ENCODE assay signal across 17 cellular contexts in genomic region chr7:26419198-26419597, GRCh38.
"Had no signal": no experiment of that assay in that cellular context is flagged by ENCODE, and none has a peak within 500 bp of the region (broad histone marks: within the 10 kb centered on the region; RNA-seq: fewer than 3 reads in every experiment).

No MANE protein-coding gene starts in this region.

- H3K36me3 ChIP-seq: adrenal gland, right lobe of liver, upper lobe of left lung had no signal

- H3K27me3 ChIP-seq: adrenal gland, right lobe of liver, testis, upper lobe of left lung had no signal

- FAIRE-seq: colon, islet of Langerhans had no signal

- H3K4me1 ChIP-seq: adrenal gland, psoas muscle, right lobe of liver had no signal

- DNase-seq: activated CD4-positive, alpha-beta memory T cell treated with anti-CD3 and anti-CD28 coated beads for 36 hours; activated CD8-positive, alpha-beta memory T cell treated with anti-CD3 and anti-CD28 coated beads, Interleukin-2, amount 10 ng/mL, durations not matched to agents 7 days and 5 days; activated T-cell treated with anti-CD3 and anti-CD28 coated beads, Interleukin-2, amount 50 U/mL, for 24 hours; adrenal gland; caudate nucleus; left colon; midbrain; psoas muscle; right lobe of liver; stimulated activated CD4-positive, alpha-beta T cell treated with anti-CD3 and anti-CD28 coated beads, Interleukin-4, amount 100 ng/mL, for 4 hours; testis; upper lobe of left lung had no signal

- H3K27ac ChIP-seq: adrenal gland, psoas muscle, right lobe of liver, testis had no signal

- ATAC-seq: activated CD8-positive, alpha-beta memory T cell treated with anti-CD3 and anti-CD28 coated beads, Interleukin-2, amount 10 ng/mL, durations not matched to agents 7 days and 5 days; esophagus mucosa; left colon; psoas muscle; right lobe of liver had no signal

- H3K9me3 ChIP-seq: adrenal gland, psoas muscle, right lobe of liver, testis, upper lobe of left lung had no signal

- H3K4me3 ChIP-seq: adrenal gland, lung, psoas muscle, right lobe of liver, smooth muscle cell, testis, upper lobe of left lung had no signal
